ENCODE assay signal across 8 cellular contexts in the genomic region with DNA sequence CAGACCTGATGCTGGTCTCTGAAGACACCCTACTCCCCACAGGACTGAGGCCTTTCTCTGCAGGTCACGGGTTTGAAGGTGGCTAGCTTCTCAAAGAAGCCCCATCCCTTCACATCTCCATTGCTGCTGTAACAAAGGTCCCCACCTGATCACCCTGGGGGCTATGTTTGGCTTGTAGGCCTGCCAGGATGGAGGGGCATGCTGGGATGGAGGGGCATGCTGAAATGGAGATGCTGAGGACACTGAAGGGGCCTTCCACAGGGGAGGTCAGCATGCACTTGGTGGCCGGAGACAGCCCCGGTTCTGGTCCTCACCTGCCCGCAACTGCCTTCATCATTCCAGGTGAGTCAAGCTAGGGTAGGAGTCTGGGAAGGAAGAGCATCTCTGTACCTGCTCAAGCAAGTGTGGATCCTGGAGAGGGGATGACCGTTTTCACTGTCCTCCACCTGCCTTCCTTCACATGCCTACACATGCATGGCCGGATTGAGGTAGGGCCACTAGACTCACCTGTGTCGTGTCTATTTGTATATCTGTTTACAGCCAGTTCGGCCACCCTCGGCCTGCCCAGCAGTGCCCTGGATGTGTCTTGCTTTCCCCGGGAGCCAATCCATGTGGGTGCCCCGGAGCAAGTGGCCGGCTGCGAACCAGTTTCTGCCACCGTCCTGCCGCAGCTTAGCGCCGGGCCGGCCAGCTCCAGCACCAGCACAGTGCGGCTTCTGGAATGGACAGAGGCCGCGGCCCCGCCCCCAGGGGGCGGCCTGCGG. TPM values are rescaled to one million over a fixed set of nuclear protein-coding genes. Genes with fewer than 3 reads are reported as not detected.
DNase-seq lines count a peak whose midpoint lies in the region; ATAC-seq and TF ChIP-seq lines count a peak whose summit lies in the region.

No MANE protein-coding gene starts in this region.

- H3K27me3 ChIP-seq in Karpas-422 (ENCODE audit: low read length) = no peaks in the 10 kb centered on the region

- H3K9me2 ChIP-seq in Karpas-422 (replicated peaks; ENCODE audit: insufficient read depth, low read length) = no peaks in the 10 kb centered on the region

- H3K4me3 ChIP-seq in GM12875 (ENCODE audit: low read depth, low read length) (peak overlapping the region; percentile 22), Karpas-422 (ENCODE audit: low read length) (peak overlapping the region; percentile 76), epithelial cell of proximal tubule (ENCODE audit: low read depth, low read length) (peak overlapping the region; percentile 57)

- H3K4me1 ChIP-seq in Karpas-422 (ENCODE audit: low read length) = peaks cover 16% of the 10 kb centered on the region

- DNase-seq in Karpas-422 = no peak
- no peak for DNase-seq in epithelial cell of proximal tubule (ENCODE audit: low read depth)
- DNase-seq in progenitor cell of endocrine pancreas (ENCODE audit: low spot score, unreplicated experiment) = no peak
- no peak for DNase-seq in NCI-H146 treated with DMSO at 0.1 percent for 48 hours (lab: John Stamatoyannopoulos, UW; ENCODE audit: unreplicated experiment)
- DNase-seq in Kasumi-1 (lab: John Stamatoyannopoulos, UW) = no peak
- no peak for DNase-seq in NCI-H748 treated with DMSO at 0.1 percent for 48 hours (lab: John Stamatoyannopoulos, UW)

- no peaks in the 10 kb centered on the region for H4K20me1 ChIP-seq in Karpas-422 (ENCODE audit: insufficient read depth, low read depth, low read length)

- no peak for TF ChIP-seq CTCF in GM12875 (IDR thresholded peaks at IDR 0.05; ENCODE audit: borderline replicate concordance, insufficient read depth, low read depth, low read length)
- TF ChIP-seq CTCF in epithelial cell of proximal tubule (conservative IDR thresholded peaks at IDR 0.05; ENCODE audit: low read depth, low read length) = no peak
- TF ChIP-seq CTCF in progenitor cell of endocrine pancreas (IDR thresholded peaks at IDR 0.05; ENCODE audit: unreplicated experiment) = no peak

- H3K4me2 ChIP-seq in Karpas-422 (ENCODE audit: low read depth, low read length, poor library complexity, severe bottlenecking) = peak overlapping the region; percentile 74

- peaks cover 15% of the 10 kb centered on the region for H3K79me2 ChIP-seq in Karpas-422 (ENCODE audit: low read length)

- H3K9me3 Mint-ChIP-seq in progenitor cell of endocrine pancreas (ENCODE audit: low read depth) = no peaks in the 10 kb centered on the region

- H3K27ac ChIP-seq in Karpas-422 (ENCODE audit: low read length) = no peak overlapping the region

- peaks cover 5% of the 10 kb centered on the region for H3K36me3 Mint-ChIP-seq in progenitor cell of endocrine pancreas (ENCODE audit: insufficient read depth)

- H3K27ac Mint-ChIP-seq in progenitor cell of endocrine pancreas = peak overlapping the region; percentile 85

- H3K36me3 ChIP-seq in Karpas-422 (ENCODE audit: insufficient read depth, low read length) = no peaks in the 10 kb centered on the region

- peak overlapping the region; percentile 96 for H3K4me3 Mint-ChIP-seq in progenitor cell of endocrine pancreas (ENCODE audit: low read depth)

- no peaks in the 10 kb centered on the region for H3K27me3 Mint-ChIP-seq in progenitor cell of endocrine pancreas

- peaks cover 2% of the 10 kb centered on the region for H3K4me1 Mint-ChIP-seq in progenitor cell of endocrine pancreas (ENCODE audit: low read depth)

- H2AFZ ChIP-seq in Karpas-422 (ENCODE audit: low read length) = peak overlapping the region; percentile 73; the same call in 1 of the 2 replicates

- ATAC-seq in GM21786 (IDR thresholded peaks at IDR 0.05; ENCODE audit: unreplicated experiment) = no peak

- peak overlapping the region; percentile 74 for H3K9ac ChIP-seq in Karpas-422 (ENCODE audit: low read length)

- no peaks in the 10 kb centered on the region for H3K9me3 ChIP-seq in Karpas-422 (ENCODE audit: low read length)

RNA-seq across cellular contexts. Expression of a gene that starts 6.0 kb away (rescaled TPM):
- total RNA-seq in Karpas-422 (2014; rRNA removed; shearing (Covaris generic); ENCODE audit: low replicate concordance) = 15.5 and 31.2 TPM in 2 replicates
- 3.5 and 5.2 TPM in 2 replicates for total RNA-seq in epithelial cell of proximal tubule
- total RNA-seq in progenitor cell of endocrine pancreas = 42.8 and 45.7 TPM in 2 replicates

RNA-seq across cellular contexts. Expression of a gene that starts 45.3 kb away (rescaled TPM):
- 0.43 TPM in 1 of 2 replicates, not detected in the other for total RNA-seq in Karpas-422 (2014; rRNA removed; shearing (Covaris generic); ENCODE audit: low replicate concordance)
- 5.9 and 9.8 TPM in 2 replicates for total RNA-seq in epithelial cell of proximal tubule
- total RNA-seq in progenitor cell of endocrine pancreas = 8.7 and 8.9 TPM in 2 replicates

RNA-seq across cellular contexts. Expression of a gene that starts 55.8 kb away (rescaled TPM):
- 61.4 and 69.9 TPM in 2 replicates for total RNA-seq in Karpas-422 (2014; rRNA removed; shearing (Covaris generic); ENCODE audit: low replicate concordance)
- 42.9 and 73.2 TPM in 2 replicates for total RNA-seq in epithelial cell of proximal tubule
- total RNA-seq in progenitor cell of endocrine pancreas = 369 and 381 TPM in 2 replicates

Comparison
In these comparisons a context has a peak if more than half of its experiments do, and no peak if none do; other contexts are left out.
1. H3K4me3 ChIP-seq: peak in every context shown above with its lines; median percentile 76 in Karpas-422; 57 in epithelial cell of proximal tubule; 22 in GM12875.